Comparison of ENCODE assay signal across 27 cellular contexts in genomic region chr18:30039201-30039600, GRCh38.
"Had no signal": no experiment of that assay in that cellular context is flagged by ENCODE, and none has a peak within 500 bp of the region (broad histone marks: within the 10 kb centered on the region; RNA-seq: fewer than 3 reads in every experiment).

No MANE protein-coding gene starts in this region.

- H3K4me3 ChIP-seq: stomach, suprapubic skin, testis, thoracic aorta, thyroid gland, tibial artery, tibial nerve, transverse colon, upper lobe of left lung, upper lobe of right lung, uterus, vagina had no signal

- H3K27me3 ChIP-seq: stomach, suprapubic skin, testis, thyroid gland, tibial artery, tibial nerve, transverse colon, upper lobe of left lung, upper lobe of right lung, uterus, vagina had no signal

- ATAC-seq: stimulated activated effector memory CD8-positive, alpha-beta T cell treated with anti-CD3 and anti-CD28 coated beads, Interleukin-12 subunit alpha, Interleukin-12 subunit beta, amount 100 ng/mL, for 72 hours; stimulated activated memory B cell treated with anti-CD40 and anti-IgM and Interleukin-4, amounts not matched to agents 10 μg/mL and 1 μg/mL and 100 μg/mL, for 72 hours; stimulated activated naive B cell treated with anti-CD40 and anti-IgM and Interleukin-4, amounts not matched to agents 10 μg/mL and 1 μg/mL and 100 μg/mL, for 72 hours; stimulated activated naive CD8-positive, alpha-beta T cell treated with anti-CD3 and anti-CD28 coated beads, Interleukin-15, amount 100 ng/mL, for 72 hours; stimulated activated naive CD8-positive, alpha-beta T cell treated with anti-CD3 and anti-CD28 coated beads, Interleukin-15, Interleukin-2, amounts not matched to agents 100 U/mL and 50 U/mL, for 24 hours; upper lobe of right lung had no signal

- DNase-seq: stimulated activated CD4-positive, alpha-beta T cell treated with anti-CD3 and anti-CD28 coated beads, Interleukin-2, amount 100 ng/mL, for 48 hours; stimulated activated CD4-positive, alpha-beta T cell treated with anti-CD3 and anti-CD28 coated beads, Interleukin-4, amount 100 ng/mL, for 1 hour; stimulated activated CD4-positive, alpha-beta T cell treated with anti-CD3 and anti-CD28 coated beads, Interleukin-4, amount 100 ng/mL, for 24 hours; stimulated activated CD4-positive, alpha-beta T cell treated with anti-CD3 and anti-CD28 coated beads, Interleukin-4, amount 100 ng/mL, for 4 hours; stimulated activated CD8-positive, alpha-beta memory T cell treated with anti-CD3 and anti-CD28 coated beads, Interleukin-4, amount 100 ng/mL, for 48 hours; stimulated activated naive B cell treated with anti-CD40 and anti-IgM and Interleukin-4, amounts not matched to agents 10 μg/mL and 1 μg/mL and 100 μg/mL, for 72 hours; stimulated activated naive CD4-positive, alpha-beta T cell; stimulated activated naive CD4-positive, alpha-beta T cell treated with Interleukin-2 at 50 U/mL for 16 hours; stimulated activated naive CD8-positive, alpha-beta T cell treated with anti-CD3 and anti-CD28 coated beads, Interleukin-15, amount 100 ng/mL, for 72 hours; stimulated activated naive CD8-positive, alpha-beta T cell treated with anti-CD3 and anti-CD28 coated beads, Interleukin-15, Interleukin-2, amounts not matched to agents 100 U/mL and 50 U/mL, for 24 hours; stomach; substantia nigra; testis; thyroid gland; tibial artery; transverse colon; trophoblast cell; upper lobe of left lung; upper lobe of right lung; uterus had no signal

- H3K4me1 ChIP-seq: stomach, suprapubic skin, testis, thyroid gland, tibial artery, tibial nerve, transverse colon, upper lobe of left lung, upper lobe of right lung, uterus, vagina had no signal

- FAIRE-seq: urothelium cell line had no signal

- H3K9me3 ChIP-seq: suprapubic skin, testis, thoracic aorta, thyroid gland, transverse colon, upper lobe of right lung, uterus, vagina had no signal

- H3K27ac ChIP-seq: stomach, suprapubic skin, testis, thoracic aorta, thyroid gland, tibial artery, tibial nerve, transverse colon, upper lobe of left lung, upper lobe of right lung, uterus, vagina had no signal

- H3K36me3 ChIP-seq: stomach, suprapubic skin, thoracic aorta, thyroid gland, tibial artery, tibial nerve, transverse colon, upper lobe of left lung, upper lobe of right lung, uterus, vagina had no signal
